In genomic region chr2:133433455-133434451, GRCh38 we compare ENCODE assay signal across 15 cellular contexts.
"Had no signal": no experiment of that assay in that cellular context is flagged by ENCODE, and none has a peak within 500 bp of the region (broad histone marks: within the 10 kb centered on the region; RNA-seq: fewer than 3 reads in every experiment).

No MANE protein-coding gene starts in this region.

- H3K36me3 ChIP-seq: adrenal gland, heart left ventricle, left ventricle myocardium inferior, pancreas had no signal

- DNase-seq: activated CD4-positive, alpha-beta T cell treated with anti-CD3 and anti-CD28 coated beads, Interleukin-2, amount 50 U/mL, for 1 hour; activated CD4-positive, CD25-positive, alpha-beta regulatory T cell; activated naive CD4-positive, alpha-beta T cell treated with anti-CD3 and anti-CD28 coated beads, Interleukin-2, amount 10 ng/mL, durations not matched to agents 7 days and 5 days; adrenal gland; dorsolateral prefrontal cortex; foreskin fibroblast; heart left ventricle; left ventricle myocardium inferior; pancreas; stimulated activated CD4-positive, alpha-beta T cell treated with anti-CD3 and anti-CD28 coated beads, Interleukin-15, amount 100 ng/mL, for 24 hours; stimulated activated CD4-positive, alpha-beta T cell treated with anti-CD3 and anti-CD28 coated beads, Interleukin-4, amount 100 ng/mL, for 4 hours; stimulated activated naive CD8-positive, alpha-beta T cell treated with anti-CD3 and anti-CD28 coated beads, Interleukin-15, amount 100 ng/mL, for 72 hours; testis had no signal

- H3K27ac ChIP-seq: adrenal gland, dorsolateral prefrontal cortex, left ventricle myocardium inferior, pancreas had no signal

- H3K4me1 Mint-ChIP-seq: activated naive CD4-positive, alpha-beta T cell treated with anti-CD3 and anti-CD28 coated beads, Interleukin-2, amount 10 ng/mL, durations not matched to agents 7 days and 5 days; stimulated activated naive CD8-positive, alpha-beta T cell treated with anti-CD3 and anti-CD28 coated beads, Interleukin-15, amount 100 ng/mL, for 72 hours had no signal

- H3K27ac Mint-ChIP-seq: activated naive CD4-positive, alpha-beta T cell treated with anti-CD3 and anti-CD28 coated beads, Interleukin-2, amount 10 ng/mL, durations not matched to agents 7 days and 5 days; activated T-helper 2 cell treated with anti-CD3 and anti-CD28 coated beads, Interferon-gamma antibody, Interleukin-2, Interleukin-4, amounts not matched to agents 10 μg/mL and 5 μg/mL and 100 μg/mL, durations not matched to agents 14 hours and 24 hours and 36 hours; stimulated activated naive CD8-positive, alpha-beta T cell treated with anti-CD3 and anti-CD28 coated beads, Interleukin-15, amount 100 ng/mL, for 72 hours had no signal

- H3K4me3 ChIP-seq: adrenal gland, dorsolateral prefrontal cortex, heart left ventricle, left ventricle myocardium inferior, pancreas, testis had no signal

- H3K9me3 ChIP-seq: adrenal gland, pancreas, testis had no signal

- H3K4me3 Mint-ChIP-seq: activated naive CD4-positive, alpha-beta T cell treated with anti-CD3 and anti-CD28 coated beads, Interleukin-2, amount 10 ng/mL, durations not matched to agents 7 days and 5 days; neural crest cell; stimulated activated naive CD8-positive, alpha-beta T cell treated with anti-CD3 and anti-CD28 coated beads, Interleukin-15, amount 100 ng/mL, for 72 hours had no signal

- H3K27me3 Mint-ChIP-seq: activated naive CD4-positive, alpha-beta T cell treated with anti-CD3 and anti-CD28 coated beads, Interleukin-2, amount 10 ng/mL, durations not matched to agents 7 days and 5 days; stimulated activated naive CD8-positive, alpha-beta T cell treated with anti-CD3 and anti-CD28 coated beads, Interleukin-15, amount 100 ng/mL, for 72 hours had no signal

- H3K27me3 ChIP-seq: adrenal gland, heart left ventricle, pancreas, testis had no signal

- H3K36me3 Mint-ChIP-seq: activated naive CD4-positive, alpha-beta T cell treated with anti-CD3 and anti-CD28 coated beads, Interleukin-2, amount 10 ng/mL, durations not matched to agents 7 days and 5 days had no signal

- H3K4me1 ChIP-seq: adrenal gland, testis had no signal

- ATAC-seq: pancreas; stimulated activated naive CD8-positive, alpha-beta T cell treated with anti-CD3 and anti-CD28 coated beads, Interleukin-15, amount 100 ng/mL, for 72 hours had no signal
